ENCODE assay signal across 25 cellular contexts in genomic region chr7:30403477-30403876, GRCh38.
DNase-seq lines count a peak whose midpoint lies in the region; ATAC-seq and TF ChIP-seq lines count a peak whose summit lies in the region.
"Had no signal": no experiment of that assay in that cellular context is flagged by ENCODE, and none has a peak within 500 bp of the region (broad histone marks: within the 10 kb centered on the region; RNA-seq: fewer than 3 reads in every experiment).

No MANE protein-coding gene starts in this region.

- TF ChIP-seq CTCF in LNCaP clone FGC (IDR thresholded peaks at IDR 0.05; ENCODE audit: control insufficient read depth, extremely low read depth, insufficient read depth) (no peak), RWPE1 (conservative IDR thresholded peaks at IDR 0.05; ENCODE audit: low read depth) (no peak)

- H3K27ac ChIP-seq in RWPE1: peak overlapping the region; percentile 65
- no peak overlapping the region for H3K27ac ChIP-seq in epithelial cell of prostate
- H3K27ac ChIP-seq: BLaER1 treated with 17β-estradiol and CSF1 and Interleukin-3, amounts not matched to agents 10 nM and 100 nM; hepatocyte; HL-60; ovary; skin epidermis; upper lobe of right lung had no signal

- no peak overlapping the region for H3K4me3 ChIP-seq in LNCaP clone FGC (ENCODE audit: low read depth, low read length)
- H3K4me3 ChIP-seq: BLaER1 treated with 17β-estradiol and CSF1 and Interleukin-3, amounts not matched to agents 10 nM and 100 nM; hepatocyte; ovary; skin epidermis; upper lobe of right lung had no signal

- DNase-seq in LNCaP clone FGC (ENCODE audit: low read depth) (peak; percentile 82), RWPE1 (ENCODE audit: low spot score) (peak; percentile 84), epithelial cell of prostate (ENCODE audit: low read depth, low spot score) (peak; percentile 87), mucosa of gallbladder (ENCODE audit: low spot score) (peak; percentile 60), DMS79 treated with DMSO at 0.1 percent for 48 hours (lab: John Stamatoyannopoulos, UW) (no peak), NCI-H1694 (lab: John Stamatoyannopoulos, UW) (no peak)
- DNase-seq: activated CD4-positive, alpha-beta memory T cell treated with anti-CD3 and anti-CD28 coated beads, Interleukin-2, amount 10 ng/mL, durations not matched to agents 7 days and 5 days; activated CD4-positive, alpha-beta T cell treated with anti-CD3 and anti-CD28 coated beads for 1 hour; activated CD8-positive, alpha-beta memory T cell treated with anti-CD3 and anti-CD28 coated beads, Interleukin-2, amount 50 U/mL, for 4 hours; activated naive CD4-positive, alpha-beta T cell treated with Interleukin-2 at 50 U/mL for 16 hours; COR-L47; H7; mesenchymal stem cell; NCI-H146; NCI-H510A; NK-92 treated with Interleukin-12 subunit alpha and Interleukin-12 subunit beta, amount 100 ng/mL, for 24 hours; ovary; SHP77; stimulated activated naive B cell treated with anti-CD40 and anti-IgM and Interleukin-4, amounts not matched to agents 10 μg/mL and 1 μg/mL and 100 μg/mL, for 72 hours; upper lobe of right lung had no signal

- CTCF ChIA-PET in RWPE1 (lab: Yijun Ruan, JAX): no interaction called here

- no peak for ATAC-seq in GM18498 (IDR thresholded peaks at IDR 0.05; ENCODE audit: unreplicated experiment)
- ATAC-seq: stimulated activated naive B cell treated with anti-CD40 and anti-IgM and Interleukin-4, amounts not matched to agents 10 μg/mL and 1 μg/mL and 100 μg/mL, for 72 hours; upper lobe of right lung had no signal

- POLR2A ChIA-PET in RWPE1 (lab: Yijun Ruan, JAX; ENCODE audit: low non-redundant PET): no interaction called here

Comparison
In these comparisons a context has a peak if more than half of its experiments do, and no peak if none do; other contexts are left out.
1. DNase-seq: peak in LNCaP clone FGC (single experiment), RWPE1 (single experiment), epithelial cell of prostate (single experiment) and mucosa of gallbladder (single experiment); none in DMS79 treated with DMSO at 0.1 percent for 48 hours (single experiment) and NCI-H1694 (single experiment).